ENCODE assay signal across 23 cellular contexts in the genomic region with DNA sequence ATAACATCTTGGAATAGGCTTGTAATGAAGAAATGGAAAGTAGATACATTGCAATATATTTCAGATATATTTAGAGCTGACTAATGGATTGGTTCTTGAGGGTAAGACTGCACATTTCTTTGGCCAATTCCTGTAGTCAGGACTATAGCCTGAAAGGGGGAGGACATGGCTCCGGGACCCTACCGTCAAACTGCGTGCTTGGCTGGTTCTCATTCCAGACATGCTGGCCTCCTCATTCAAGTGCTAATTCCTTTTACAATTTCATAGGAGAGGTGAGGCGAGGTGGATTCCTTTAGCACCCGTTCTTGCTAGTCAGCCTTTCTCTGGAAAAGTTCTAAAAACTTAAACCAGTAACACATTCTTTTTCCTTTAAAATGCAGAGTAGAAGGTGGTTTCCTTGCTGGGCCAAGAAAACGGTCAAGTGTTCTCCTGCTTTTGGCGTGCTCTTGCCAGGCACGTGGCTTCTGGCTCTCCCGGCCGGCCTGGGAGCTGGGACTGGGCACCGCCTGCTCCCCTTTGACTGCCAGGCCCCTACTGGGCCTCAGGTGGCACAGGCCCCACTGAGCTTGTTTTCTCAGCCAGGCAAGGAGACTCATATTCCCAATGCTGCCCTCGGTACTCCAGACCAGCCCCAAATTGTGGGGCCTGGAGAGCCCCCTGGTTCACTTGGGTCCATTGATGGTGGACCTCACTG.
"Had no signal": no experiment of that assay in that cellular context is flagged by ENCODE, and none has a peak within 500 bp of the region (broad histone marks: within the 10 kb centered on the region; RNA-seq: fewer than 3 reads in every experiment).

No MANE protein-coding gene starts in this region.

- H3K36me3 Mint-ChIP-seq: activated CD4-positive, alpha-beta memory T cell treated with anti-CD3 and anti-CD28 coated beads for 36 hours; activated naive CD8-positive, alpha-beta T cell treated with anti-CD3 and anti-CD28 coated beads, Interleukin-2, amount 10 ng/mL, durations not matched to agents 7 days and 5 days had no signal

- H3K4me3 ChIP-seq: adrenal gland had no signal

- H3K4me3 Mint-ChIP-seq: activated B cell treated with CpG ODN at 0.5 μM for 24 hours; activated CD4-positive, alpha-beta memory T cell treated with anti-CD3 and anti-CD28 coated beads for 36 hours; activated CD4-positive, alpha-beta T cell treated with anti-CD3 and anti-CD28 coated beads, Interleukin-2, amount 10 ng/mL, durations not matched to agents 24 days and 14 days; activated naive CD8-positive, alpha-beta T cell treated with anti-CD3 and anti-CD28 coated beads, Interleukin-2, amount 10 ng/mL, durations not matched to agents 7 days and 5 days; activated T-cell treated with anti-CD3 and anti-CD28 coated beads, Interleukin-2, amount 50 U/mL, for 72 hours; T-helper 17 cell had no signal

- H3K9me3 ChIP-seq: adrenal gland had no signal

- H3K36me3 ChIP-seq: adrenal gland had no signal

- H3K27ac ChIP-seq: adrenal gland, KMS-11 had no signal

- ATAC-seq: activated T-cell treated with anti-CD3 and anti-CD28 coated beads, Interleukin-2, amount 50 U/mL, for 72 hours; PC-3; T-helper 17 cell had no signal

- H3K27me3 Mint-ChIP-seq: activated B cell treated with CpG ODN at 0.5 μM for 24 hours; activated CD4-positive, alpha-beta memory T cell treated with anti-CD3 and anti-CD28 coated beads for 36 hours; activated CD4-positive, alpha-beta T cell treated with anti-CD3 and anti-CD28 coated beads, Interleukin-2, amount 10 ng/mL, durations not matched to agents 24 days and 14 days; activated naive CD8-positive, alpha-beta T cell treated with anti-CD3 and anti-CD28 coated beads, Interleukin-2, amount 10 ng/mL, durations not matched to agents 7 days and 5 days had no signal

- H3K4me1 ChIP-seq: adrenal gland had no signal

- H3K27me3 ChIP-seq: adrenal gland had no signal

- H3K4me1 Mint-ChIP-seq: activated B cell treated with CpG ODN at 0.5 μM for 24 hours; activated CD4-positive, alpha-beta T cell treated with anti-CD3 and anti-CD28 coated beads, Interleukin-2, amount 10 ng/mL, durations not matched to agents 24 days and 14 days; activated naive CD8-positive, alpha-beta T cell treated with anti-CD3 and anti-CD28 coated beads, Interleukin-2, amount 10 ng/mL, durations not matched to agents 7 days and 5 days; T-helper 17 cell had no signal

- H3K27ac Mint-ChIP-seq: activated B cell treated with CpG ODN at 0.5 μM for 24 hours; activated CD4-positive, alpha-beta memory T cell treated with anti-CD3 and anti-CD28 coated beads for 36 hours; activated CD4-positive, alpha-beta T cell treated with anti-CD3 and anti-CD28 coated beads, Interleukin-2, amount 10 ng/mL, durations not matched to agents 24 days and 14 days; activated naive CD8-positive, alpha-beta T cell treated with anti-CD3 and anti-CD28 coated beads, Interleukin-2, amount 10 ng/mL, durations not matched to agents 7 days and 5 days; activated T-cell treated with anti-CD3 and anti-CD28 coated beads, Interleukin-2, amount 50 U/mL, for 72 hours; T-helper 17 cell had no signal

- DNase-seq: activated B cell treated with CpG ODN at 0.5 μM for 24 hours; activated CD4-positive, alpha-beta memory T cell treated with anti-CD3 and anti-CD28 coated beads for 36 hours; activated CD4-positive, alpha-beta T cell treated with anti-CD3 and anti-CD28 coated beads for 1 hour; activated CD4-positive, alpha-beta T cell treated with anti-CD3 and anti-CD28 coated beads, Interleukin-2, amount 10 ng/mL, durations not matched to agents 24 days and 14 days; activated CD8-positive, alpha-beta memory T cell treated with anti-CD3 and anti-CD28 coated beads for 24 hours; activated naive CD4-positive, alpha-beta T cell treated with anti-CD3 and anti-CD28 coated beads, Interleukin-2, amount 50 U/mL, for 16 hours; activated naive CD8-positive, alpha-beta T cell treated with anti-CD3 and anti-CD28 coated beads, Interleukin-2, amount 10 ng/mL, durations not matched to agents 7 days and 5 days; activated T-cell treated with anti-CD3 and anti-CD28 coated beads for 4 hours; activated T-cell treated with anti-CD3 and anti-CD28 coated beads, Interleukin-2, amount 50 U/mL, for 72 hours; adrenal gland; anterior cingulate cortex; NCI-H1092; NCI-H1417; NCI-H1930; NCI-H2107; NCI-H345; NCI-H510A; NK-92 treated with Interleukin-12 subunit alpha and Interleukin-12 subunit beta, amount 100 ng/mL, for 24 hours; PC-3; SIG-M5; T-helper 17 cell; T-helper 9 cell had no signal
